1 cellular context compared by ENCODE assay signal in the genomic region with DNA sequence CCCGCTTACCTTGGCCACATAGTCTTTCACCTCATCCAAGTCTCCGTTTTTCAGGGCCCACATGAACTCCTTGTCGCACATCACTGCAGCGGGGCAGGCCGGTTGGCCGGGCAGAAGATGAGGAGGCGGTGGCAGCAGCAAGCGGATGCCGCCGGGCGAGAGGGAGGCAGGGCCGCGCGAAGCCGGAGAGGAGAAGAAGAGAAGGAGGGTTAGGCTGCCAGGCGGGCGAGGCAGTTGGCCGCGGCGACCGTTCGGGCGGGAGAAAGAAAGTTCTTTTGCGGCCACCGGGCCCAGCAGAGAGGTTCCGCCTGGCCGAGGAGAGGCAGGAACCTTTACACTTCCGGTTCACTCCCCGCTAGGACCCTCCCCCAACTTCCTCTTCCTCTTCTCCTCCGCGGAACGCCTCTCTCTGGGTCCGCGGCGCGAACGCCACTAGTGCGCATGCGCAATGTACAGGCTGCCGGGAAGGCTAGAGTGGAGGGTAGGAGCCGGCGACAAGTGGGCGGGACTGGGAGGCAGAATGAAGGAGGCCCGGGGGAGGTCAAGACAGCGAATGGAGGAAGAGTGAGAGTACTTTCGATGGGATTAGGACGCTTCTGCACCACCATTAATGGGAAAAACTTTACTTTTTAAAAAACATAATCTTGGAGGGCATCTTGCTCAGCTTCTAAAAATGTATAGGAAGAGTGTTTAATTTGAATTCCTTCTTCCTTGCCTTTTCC.
TF ChIP-seq lines count a peak whose summit lies in the region.

A gene with protein sequence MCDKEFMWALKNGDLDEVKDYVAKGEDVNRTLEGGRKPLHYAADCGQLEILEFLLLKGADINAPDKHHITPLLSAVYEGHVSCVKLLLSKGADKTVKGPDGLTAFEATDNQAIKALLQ (minus strand): TSS at position 340 of the 722 bp plus-strand sequence. CDS start 259 bp downstream, at position 81.

TF ChIP-seq in K562, 482 proteins besides CTCF, POLR2A, EP300 and RAD21 (continued from another document and continues in another):
- TF ChIP-seq, protein P1, sequence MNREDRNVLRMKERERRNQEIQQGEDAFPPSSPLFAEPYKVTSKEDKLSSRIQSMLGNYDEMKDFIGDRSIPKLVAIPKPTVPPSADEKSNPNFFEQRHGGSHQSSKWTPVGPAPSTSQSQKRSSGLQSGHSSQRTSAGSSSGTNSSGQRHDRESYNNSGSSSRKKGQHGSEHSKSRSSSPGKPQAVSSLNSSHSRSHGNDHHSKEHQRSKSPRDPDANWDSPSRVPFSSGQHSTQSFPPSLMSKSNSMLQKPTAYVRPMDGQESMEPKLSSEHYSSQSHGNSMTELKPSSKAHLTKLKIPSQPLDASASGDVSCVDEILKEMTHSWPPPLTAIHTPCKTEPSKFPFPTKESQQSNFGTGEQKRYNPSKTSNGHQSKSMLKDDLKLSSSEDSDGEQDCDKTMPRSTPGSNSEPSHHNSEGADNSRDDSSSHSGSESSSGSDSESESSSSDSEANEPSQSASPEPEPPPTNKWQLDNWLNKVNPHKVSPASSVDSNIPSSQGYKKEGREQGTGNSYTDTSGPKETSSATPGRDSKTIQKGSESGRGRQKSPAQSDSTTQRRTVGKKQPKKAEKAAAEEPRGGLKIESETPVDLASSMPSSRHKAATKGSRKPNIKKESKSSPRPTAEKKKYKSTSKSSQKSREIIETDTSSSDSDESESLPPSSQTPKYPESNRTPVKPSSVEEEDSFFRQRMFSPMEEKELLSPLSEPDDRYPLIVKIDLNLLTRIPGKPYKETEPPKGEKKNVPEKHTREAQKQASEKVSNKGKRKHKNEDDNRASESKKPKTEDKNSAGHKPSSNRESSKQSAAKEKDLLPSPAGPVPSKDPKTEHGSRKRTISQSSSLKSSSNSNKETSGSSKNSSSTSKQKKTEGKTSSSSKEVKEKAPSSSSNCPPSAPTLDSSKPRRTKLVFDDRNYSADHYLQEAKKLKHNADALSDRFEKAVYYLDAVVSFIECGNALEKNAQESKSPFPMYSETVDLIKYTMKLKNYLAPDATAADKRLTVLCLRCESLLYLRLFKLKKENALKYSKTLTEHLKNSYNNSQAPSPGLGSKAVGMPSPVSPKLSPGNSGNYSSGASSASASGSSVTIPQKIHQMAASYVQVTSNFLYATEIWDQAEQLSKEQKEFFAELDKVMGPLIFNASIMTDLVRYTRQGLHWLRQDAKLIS (CRISPR knock-in tag; IDR thresholded peaks at IDR 0.05), result peak; percentile 74; the same call in 1 of the 2 replicates
- no peak for TF ChIP-seq TCF7 (IDR thresholded peaks at IDR 0.05; ENCODE audit: borderline replicate concordance)
- peak; percentile 99 for TF ChIP-seq ETV6 (IDR thresholded peaks at IDR 0.05; ENCODE audit: borderline replicate concordance in 1 of 2, low read depth in 2 of 2, low read length in 1 of 2)
- TF ChIP-seq ETV6 (CRISPR knock-in tag; IDR thresholded peaks at IDR 0.05; ENCODE audit: borderline replicate concordance), result no peak
- TF ChIP-seq HNRNPLL (IDR thresholded peaks at IDR 0.05; ENCODE audit: low read depth, low read length, poor library complexity, severe bottlenecking), result peak; percentile 81
- no peak for TF ChIP-seq CGGBP1 (CRISPR knock-in tag; IDR thresholded peaks at IDR 0.05)
- no peak for TF ChIP-seq RFX1 (IDR thresholded peaks at IDR 0.05)
- TF ChIP-seq, protein P2, sequence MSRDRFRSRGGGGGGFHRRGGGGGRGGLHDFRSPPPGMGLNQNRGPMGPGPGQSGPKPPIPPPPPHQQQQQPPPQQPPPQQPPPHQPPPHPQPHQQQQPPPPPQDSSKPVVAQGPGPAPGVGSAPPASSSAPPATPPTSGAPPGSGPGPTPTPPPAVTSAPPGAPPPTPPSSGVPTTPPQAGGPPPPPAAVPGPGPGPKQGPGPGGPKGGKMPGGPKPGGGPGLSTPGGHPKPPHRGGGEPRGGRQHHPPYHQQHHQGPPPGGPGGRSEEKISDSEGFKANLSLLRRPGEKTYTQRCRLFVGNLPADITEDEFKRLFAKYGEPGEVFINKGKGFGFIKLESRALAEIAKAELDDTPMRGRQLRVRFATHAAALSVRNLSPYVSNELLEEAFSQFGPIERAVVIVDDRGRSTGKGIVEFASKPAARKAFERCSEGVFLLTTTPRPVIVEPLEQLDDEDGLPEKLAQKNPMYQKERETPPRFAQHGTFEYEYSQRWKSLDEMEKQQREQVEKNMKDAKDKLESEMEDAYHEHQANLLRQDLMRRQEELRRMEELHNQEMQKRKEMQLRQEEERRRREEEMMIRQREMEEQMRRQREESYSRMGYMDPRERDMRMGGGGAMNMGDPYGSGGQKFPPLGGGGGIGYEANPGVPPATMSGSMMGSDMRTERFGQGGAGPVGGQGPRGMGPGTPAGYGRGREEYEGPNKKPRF (IDR thresholded peaks at IDR 0.05; ENCODE audit: low read depth, low read length), result no peak
- TF ChIP-seq, protein P3, sequence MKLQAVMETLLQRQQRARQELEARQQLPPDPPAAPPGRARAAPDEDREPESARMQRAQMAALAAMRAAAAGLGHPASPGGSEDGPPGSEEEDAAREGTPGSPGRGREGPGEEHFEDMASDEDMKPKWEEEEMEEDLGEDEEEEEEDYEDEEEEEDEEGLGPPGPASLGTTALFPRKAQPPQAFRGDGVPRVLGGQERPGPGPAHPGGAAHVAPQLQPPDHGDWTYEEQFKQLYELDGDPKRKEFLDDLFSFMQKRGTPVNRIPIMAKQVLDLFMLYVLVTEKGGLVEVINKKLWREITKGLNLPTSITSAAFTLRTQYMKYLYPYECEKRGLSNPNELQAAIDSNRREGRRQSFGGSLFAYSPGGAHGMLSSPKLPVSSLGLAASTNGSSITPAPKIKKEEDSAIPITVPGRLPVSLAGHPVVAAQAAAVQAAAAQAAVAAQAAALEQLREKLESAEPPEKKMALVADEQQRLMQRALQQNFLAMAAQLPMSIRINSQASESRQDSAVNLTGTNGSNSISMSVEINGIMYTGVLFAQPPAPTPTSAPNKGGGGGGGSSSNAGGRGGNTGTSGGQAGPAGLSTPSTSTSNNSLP (IDR thresholded peaks at IDR 0.05; ENCODE audit: borderline replicate concordance, low read depth, low read length), result no peak
- peak; percentile 97; the same call in 1 of the 2 replicates for TF ChIP-seq KAT7 (CRISPR knock-in tag; IDR thresholded peaks at IDR 0.05; ENCODE audit: borderline replicate concordance)
- no peak for TF ChIP-seq ID3 (CRISPR knock-in tag; IDR thresholded peaks at IDR 0.05)
- peak; percentile 28; the same call in 1 of the 2 replicates for TF ChIP-seq ID3 (tag; IDR thresholded peaks at IDR 0.05)
- no peak for TF ChIP-seq ZNF408 (CRISPR knock-in tag; IDR thresholded peaks at IDR 0.05; ENCODE audit: low read depth)
- peak; percentile 83 for TF ChIP-seq POLR2H (tag; IDR thresholded peaks at IDR 0.05; ENCODE audit: low read depth)
- TF ChIP-seq ZNF57 (CRISPR knock-in tag; IDR thresholded peaks at IDR 0.05), result peak; percentile 8; the same call in 1 of the 2 replicates
- TF ChIP-seq GABPB2 (CRISPR knock-in tag; conservative IDR thresholded peaks at IDR 0.05), result no peak
- TF ChIP-seq NCOA4 (IDR thresholded peaks at IDR 0.05; ENCODE audit: partially characterized antibody), result no peak
- peak; percentile 56; the same call in 1 of the 2 replicates for TF ChIP-seq CREB1 (IDR thresholded peaks at IDR 0.05)
- 0 out of 2 replicates have a peak, but pooled peaks have one; percentile 27 for TF ChIP-seq CREB1 (CRISPR knock-in tag; IDR thresholded peaks at IDR 0.05)
- TF ChIP-seq, protein P4, sequence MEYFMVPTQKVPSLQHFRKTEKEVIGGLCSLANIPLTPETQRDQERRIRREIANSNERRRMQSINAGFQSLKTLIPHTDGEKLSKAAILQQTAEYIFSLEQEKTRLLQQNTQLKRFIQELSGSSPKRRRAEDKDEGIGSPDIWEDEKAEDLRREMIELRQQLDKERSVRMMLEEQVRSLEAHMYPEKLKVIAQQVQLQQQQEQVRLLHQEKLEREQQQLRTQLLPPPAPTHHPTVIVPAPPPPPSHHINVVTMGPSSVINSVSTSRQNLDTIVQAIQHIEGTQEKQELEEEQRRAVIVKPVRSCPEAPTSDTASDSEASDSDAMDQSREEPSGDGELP (CRISPR knock-in tag; IDR thresholded peaks at IDR 0.05; ENCODE audit: borderline replicate concordance), result peak; percentile 85
- peak in 1 of 2 experiments; percentile 71 for TF ChIP-seq E2F6 (IDR thresholded peaks at IDR 0.05; ENCODE audit: borderline replicate concordance in 1 of 2, extremely low read depth in 1 of 2, insufficient read depth in 1 of 2, insufficient read length in 1 of 2, low read depth in 1 of 2, low read length in 1 of 2, poor library complexity in 1 of 2, severe bottlenecking in 1 of 2)
- TF ChIP-seq ESRRA (IDR thresholded peaks at IDR 0.05; ENCODE audit: borderline replicate concordance, low read depth), result 0 out of 2 replicates have a peak, but pooled peaks have one; percentile 14
- no peak for TF ChIP-seq FOXK1 (CRISPR knock-in tag; IDR thresholded peaks at IDR 0.05; ENCODE audit: borderline replicate concordance)
- TF ChIP-seq, protein P5, sequence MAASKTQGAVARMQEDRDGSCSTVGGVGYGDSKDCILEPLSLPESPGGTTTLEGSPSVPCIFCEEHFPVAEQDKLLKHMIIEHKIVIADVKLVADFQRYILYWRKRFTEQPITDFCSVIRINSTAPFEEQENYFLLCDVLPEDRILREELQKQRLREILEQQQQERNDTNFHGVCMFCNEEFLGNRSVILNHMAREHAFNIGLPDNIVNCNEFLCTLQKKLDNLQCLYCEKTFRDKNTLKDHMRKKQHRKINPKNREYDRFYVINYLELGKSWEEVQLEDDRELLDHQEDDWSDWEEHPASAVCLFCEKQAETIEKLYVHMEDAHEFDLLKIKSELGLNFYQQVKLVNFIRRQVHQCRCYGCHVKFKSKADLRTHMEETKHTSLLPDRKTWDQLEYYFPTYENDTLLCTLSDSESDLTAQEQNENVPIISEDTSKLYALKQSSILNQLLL (CRISPR knock-in tag; IDR thresholded peaks at IDR 0.05; ENCODE audit: borderline replicate concordance), result no peak
- no peak for TF ChIP-seq ZNF449 (CRISPR knock-in tag; IDR thresholded peaks at IDR 0.05)
- TF ChIP-seq RBM34 (IDR thresholded peaks at IDR 0.05; ENCODE audit: borderline replicate concordance, insufficient read depth, low read length), result no peak
- no peak; the same call in 1 of the 2 replicates for TF ChIP-seq ZNF197 (CRISPR knock-in tag; IDR thresholded peaks at IDR 0.05; ENCODE audit: low read depth)
- TF ChIP-seq TOE1 (IDR thresholded peaks at IDR 0.05; ENCODE audit: borderline replicate concordance), result peak; percentile 59; the same call in 1 of the 2 replicates
- no peak for TF ChIP-seq TOE1 (CRISPR knock-in tag; IDR thresholded peaks at IDR 0.05; ENCODE audit: borderline replicate concordance, low read depth)
- no peak for TF ChIP-seq SRSF7 (optimal IDR thresholded peaks at IDR 0.05; ENCODE audit: low read depth, low read length)
- TF ChIP-seq THRA (IDR thresholded peaks at IDR 0.05), result no peak
- no peak for TF ChIP-seq BACH1 (tag; IDR thresholded peaks at IDR 0.05)
- no peak for TF ChIP-seq ZNF561 (CRISPR knock-in tag; conservative IDR thresholded peaks at IDR 0.05)
- TF ChIP-seq, protein P6, sequence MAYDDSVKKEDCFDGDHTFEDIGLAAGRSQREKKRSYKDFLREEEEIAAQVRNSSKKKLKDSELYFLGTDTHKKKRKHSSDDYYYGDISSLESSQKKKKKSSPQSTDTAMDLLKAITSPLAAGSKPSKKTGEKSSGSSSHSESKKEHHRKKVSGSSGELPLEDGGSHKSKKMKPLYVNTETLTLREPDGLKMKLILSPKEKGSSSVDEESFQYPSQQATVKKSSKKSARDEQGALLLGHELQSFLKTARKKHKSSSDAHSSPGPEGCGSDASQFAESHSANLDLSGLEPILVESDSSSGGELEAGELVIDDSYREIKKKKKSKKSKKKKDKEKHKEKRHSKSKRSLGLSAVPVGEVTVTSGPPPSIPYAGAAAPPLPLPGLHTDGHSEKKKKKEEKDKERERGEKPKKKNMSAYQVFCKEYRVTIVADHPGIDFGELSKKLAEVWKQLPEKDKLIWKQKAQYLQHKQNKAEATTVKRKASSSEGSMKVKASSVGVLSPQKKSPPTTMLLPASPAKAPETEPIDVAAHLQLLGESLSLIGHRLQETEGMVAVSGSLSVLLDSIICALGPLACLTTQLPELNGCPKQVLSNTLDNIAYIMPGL (CRISPR knock-in tag; IDR thresholded peaks at IDR 0.05), result no peak
- peak; percentile 89 for TF ChIP-seq ZBTB7A (IDR thresholded peaks at IDR 0.05; ENCODE audit: borderline replicate concordance, control insufficient read depth, low read depth, low read length)
- peak; percentile 92 for TF ChIP-seq PHF20 (IDR thresholded peaks at IDR 0.05; ENCODE audit: partially characterized antibody)
